ENCODE assay signal across 18 cellular contexts in genomic region chr19:55355213-55355821, GRCh38. TPM values are rescaled to one million over a fixed set of nuclear protein-coding genes. Genes with fewer than 3 reads are reported as not detected.
DNase-seq lines count a peak whose midpoint lies in the region; ATAC-seq, FAIRE-seq and TF ChIP-seq lines count a peak whose summit lies in the region.
"Had no signal": no experiment of that assay in that cellular context is flagged by ENCODE, and none has a peak within 500 bp of the region (broad histone marks: within the 10 kb centered on the region; RNA-seq: fewer than 3 reads in every experiment).

No MANE protein-coding gene starts in this region.

- no peak for TF ChIP-seq POLR2A in H1 (IDR thresholded peaks at IDR 0.05; ENCODE audit: control extremely low read depth in 1 of 2, low read depth in 2 of 2, low read length in 2 of 2)

- H3K27ac ChIP-seq in H1 (ENCODE audit: low read depth, low read length), result no peak overlapping the region
- no peak overlapping the region for H3K27ac ChIP-seq in naive thymus-derived CD4-positive, alpha-beta T cell (ENCODE audit: low read depth, low read length)
- H3K27ac ChIP-seq: dorsolateral prefrontal cortex, upper lobe of right lung had no signal

- 0 out of 2 replicates have a peak overlapping the region, but pooled peaks have one; percentile 46 for H2BK15ac ChIP-seq in H1 (ENCODE audit: low read length)

- CTCF ChIA-PET in H1 (lab: Charles Lee; ENCODE audit: partially characterized antibody), result interaction anchor here (0.9 to 2.0 kb wide), 4 partner anchors 11 to 64 kb away, joined by 5 to 9 read pairs (median 6); partner anchors contain the start of gene TMEM238
- CTCF ChIA-PET in naive thymus-derived CD4-positive, alpha-beta T cell (lab: Charles Lee), result no interaction called here

- no peaks in the 10 kb centered on the region for H3K9me3 ChIP-seq in H1 (ENCODE audit: insufficient read depth in 2 of 2, low read depth in 1 of 2, low read length in 1 of 2)
- no peaks in the 10 kb centered on the region for H3K9me3 ChIP-seq in naive thymus-derived CD4-positive, alpha-beta T cell (ENCODE audit: control insufficient read depth in 2 of 3, low read length in 3 of 3)
- H3K9me3 ChIP-seq: upper lobe of right lung had no signal

- no peaks in the 10 kb centered on the region for H3K79me2 ChIP-seq in H1 (ENCODE audit: control insufficient read depth in 1 of 2, insufficient read depth in 2 of 2, low read length in 2 of 2)

- no peaks in the 10 kb centered on the region for H3K79me1 ChIP-seq in H1 (ENCODE audit: low read depth, low read length)

- no peak for TF ChIP-seq RAD21 in H1 (IDR thresholded peaks at IDR 0.05 in 1 of 2, conservative IDR thresholded peaks at IDR 0.05 in 1 of 2; ENCODE audit: low read depth in 2 of 2, low read length in 2 of 2)

- peak overlapping the region in 6 of 10 donors; percentile 26 to 86 (median 39) for H3K4me3 Mint-ChIP-seq in naive thymus-derived CD4-positive, alpha-beta T cell
- no peak overlapping the region for H3K4me3 Mint-ChIP-seq in chondrocyte (ENCODE audit: unreplicated experiment)

- POLR2A ChIA-PET in H1 (lab: Charles Lee; ENCODE audit: partially characterized antibody), result interaction anchor here (1.0 to 1.7 kb wide), 7 partner anchors 15 to 52 kb away, joined by 3 to 5 read pairs (median 4); partner anchors contain the start of genes IL11, KMT5C and TMEM238
- POLR2A ChIA-PET in naive thymus-derived CD4-positive, alpha-beta T cell (lab: Charles Lee), result interaction anchor here (0.6 kb wide), 1 partner anchor 96 kb away, joined by 3 read pairs; the partner anchor contains the start of gene PPP6R1

- no peak for FAIRE-seq in H1 (lab: Jason Lieb, UNC)

- intact Hi-C loops in naive thymus-derived CD4-positive, alpha-beta T cell (cut with micrococcal nuclease), result no loop called here

- H3K18ac ChIP-seq in H1 (ENCODE audit: extremely low read depth, low read length), result peak overlapping the region; percentile 48; the same call in 1 of the 2 replicates

- H3K23ac ChIP-seq in H1 (ENCODE audit: insufficient read length), result no peak overlapping the region

- H3K4me1 ChIP-seq in H1 (replicated peaks in 1 of 4; ENCODE audit: control insufficient read depth in 3 of 4, insufficient read depth in 4 of 4, low read length in 3 of 4), result peaks cover 0 to 16% (median 9%) of the 10 kb centered on the region in 4 experiments; a peak in 6 of 7 replicates
- H3K4me1 ChIP-seq in naive thymus-derived CD4-positive, alpha-beta T cell (ENCODE audit: control insufficient read depth in 2 of 2, insufficient read depth in 2 of 2, low read length in 2 of 2), result peaks cover 7 to 10% of the 10 kb centered on the region in 2 donors

- H4K5ac ChIP-seq in H1 (ENCODE audit: insufficient read length, low read depth, low read length), result peak overlapping the region; percentile 26

- H3K4me2 ChIP-seq in H1 (ENCODE audit: insufficient read depth in 1 of 2, low read depth in 2 of 2, low read length in 2 of 2), result peak overlapping the region; percentile 48 to 88; a peak in 3 of 4 replicates

- H3K9me3 Mint-ChIP-seq in naive thymus-derived CD4-positive, alpha-beta T cell, result peaks cover 0 to 2% (median 0%) of the 10 kb centered on the region in 11 donors
- no peaks in the 10 kb centered on the region for H3K9me3 Mint-ChIP-seq in chondrocyte (ENCODE audit: low read depth)
- H3K9me3 Mint-ChIP-seq: stimulated activated effector memory CD8-positive, alpha-beta T cell treated with anti-CD3 and anti-CD28 coated beads, Interleukin-12 subunit alpha, Interleukin-12 subunit beta, amount 100 ng/mL, for 72 hours had no signal

- H2AFZ ChIP-seq in H1 (ENCODE audit: low read length), result no peak overlapping the region

- no peak overlapping the region for H4K8ac ChIP-seq in H1 (ENCODE audit: extremely low read depth, insufficient read depth, low read length)

- no peak for TF ChIP-seq EP300 in H1 (IDR thresholded peaks at IDR 0.05; ENCODE audit: borderline replicate concordance in 1 of 2, low read depth in 2 of 2, low read length in 2 of 2)

- no peaks in the 10 kb centered on the region for H3K36me3 Mint-ChIP-seq in naive thymus-derived CD4-positive, alpha-beta T cell
- H3K36me3 Mint-ChIP-seq in chondrocyte (ENCODE audit: low read depth), result no peaks in the 10 kb centered on the region

- no peak overlapping the region for H2BK120ac ChIP-seq in H1 (replicated peaks; ENCODE audit: low read depth, low read length)

- no peak for ATAC-seq in naive thymus-derived CD4-positive, alpha-beta T cell
- ATAC-seq: stimulated activated effector memory CD8-positive, alpha-beta T cell treated with anti-CD3 and anti-CD28 coated beads, Interleukin-12 subunit alpha, Interleukin-12 subunit beta, amount 100 ng/mL, for 72 hours had no signal

- 0 out of 2 replicates have a peak overlapping the region, but pooled peaks have one; percentile 39 for H2BK12ac ChIP-seq in H1 (ENCODE audit: low read depth, low read length)

- H3K27ac Mint-ChIP-seq in naive thymus-derived CD4-positive, alpha-beta T cell, result peak overlapping the region in 1 of 9 donors; percentile 14
- no peak overlapping the region for H3K27ac Mint-ChIP-seq in chondrocyte (ENCODE audit: unreplicated experiment)
- H3K27ac Mint-ChIP-seq: stimulated activated effector memory CD8-positive, alpha-beta T cell treated with anti-CD3 and anti-CD28 coated beads, Interleukin-12 subunit alpha, Interleukin-12 subunit beta, amount 100 ng/mL, for 72 hours had no signal

- no peak overlapping the region for H2BK5ac ChIP-seq in H1 (ENCODE audit: low read depth, low read length)

- peaks cover 0 to 7% (median 0%) of the 10 kb centered on the region in 4 experiments; a peak in 1 of 8 replicates for H3K36me3 ChIP-seq in H1 (ENCODE audit: control insufficient read depth in 2 of 4, insufficient read depth in 4 of 4, low read length in 3 of 4)
- no peaks in the 10 kb centered on the region for H3K36me3 ChIP-seq in naive thymus-derived CD4-positive, alpha-beta T cell (ENCODE audit: control insufficient read depth in 2 of 3, insufficient read depth in 3 of 3, low read length in 3 of 3)
- H3K36me3 ChIP-seq: upper lobe of right lung had no signal

- H4K20me1 ChIP-seq in H1 (replicated peaks in 1 of 2; ENCODE audit: control insufficient read depth in 1 of 2, insufficient read depth in 2 of 2, low read length in 2 of 2), result peaks cover 0 to 10% of the 10 kb centered on the region in 2 experiments

- no peak overlapping the region for H3K9ac ChIP-seq in H1 (replicated peaks in 1 of 4; ENCODE audit: extremely low read depth in 1 of 4, low read depth in 3 of 4, low read length in 3 of 4)

- H2AK5ac ChIP-seq in H1 (ENCODE audit: low read depth, low read length), result no peak overlapping the region

- H3K27me3 ChIP-seq in H1 (replicated peaks in 1 of 4; ENCODE audit: control insufficient read depth in 3 of 4, extremely low read depth in 1 of 4, insufficient read depth in 3 of 4, low read length in 3 of 4), result peaks cover 17 to 56% (median 46%) of the 10 kb centered on the region in 4 experiments
- peaks cover 0 to 10% of the 10 kb centered on the region in 2 donors for H3K27me3 ChIP-seq in naive thymus-derived CD4-positive, alpha-beta T cell (ENCODE audit: control insufficient read depth in 2 of 2, insufficient read depth in 2 of 2, low read length in 2 of 2)

- H3K27me3 Mint-ChIP-seq in naive thymus-derived CD4-positive, alpha-beta T cell, result peaks cover 25 to 55% (median 30%) of the 10 kb centered on the region in 5 donors
- H3K27me3 Mint-ChIP-seq in chondrocyte (ENCODE audit: low read depth), result peaks cover 38% of the 10 kb centered on the region

- no peak for TF ChIP-seq CTCF in H1 (IDR thresholded peaks at IDR 0.05; ENCODE audit: control extremely low read depth in 1 of 3, insufficient read depth in 1 of 3, low read depth in 1 of 3, low read length in 3 of 3)
- no peak for TF ChIP-seq CTCF in chondrocyte (IDR thresholded peaks at IDR 0.05)

- no peak overlapping the region for H3K56ac ChIP-seq in H1 (replicated peaks; ENCODE audit: insufficient read length, low read depth, low read length)

- H3K4ac ChIP-seq in H1 (replicated peaks; ENCODE audit: insufficient read length, low read depth, low read length), result no peak overlapping the region

- H4K91ac ChIP-seq in H1 (replicated peaks; ENCODE audit: insufficient read length, low read length), result no peak overlapping the region

- H3K4me1 Mint-ChIP-seq in naive thymus-derived CD4-positive, alpha-beta T cell, result peaks cover 14 to 25% (median 17%) of the 10 kb centered on the region in 7 donors
- peaks cover 14% of the 10 kb centered on the region for H3K4me1 Mint-ChIP-seq in chondrocyte (ENCODE audit: low read depth)

- H3K14ac ChIP-seq in H1 (ENCODE audit: insufficient read length), result no peak overlapping the region

- 0 out of 2 replicates have a peak overlapping the region, but pooled peaks have one; percentile 48 for H2BK20ac ChIP-seq in H1 (ENCODE audit: low read length)

- peak; percentile 40 for DNase-seq in NCI-H748 (lab: John Stamatoyannopoulos, UW; ENCODE audit: unreplicated experiment)
- DNase-seq in NCI-H748 treated with DMSO at 0.1 percent for 48 hours (lab: John Stamatoyannopoulos, UW), result no peak
- DNase-seq in NCI-H146 treated with DMSO at 0.1 percent for 48 hours (lab: John Stamatoyannopoulos, UW; ENCODE audit: unreplicated experiment), result peak; percentile 23
- DNase-seq in H1 (ENCODE audit: low read depth in 1 of 2, low spot score in 2 of 2), result no peak
- DNase-seq in naive thymus-derived CD4-positive, alpha-beta T cell, result no peak
- DNase-seq in cerebellum (ENCODE audit: low spot score), result no peak
- no peak for DNase-seq in chondrocyte (ENCODE audit: low spot score)
- no peak for DNase-seq in NCI-H1417 treated with DMSO at 0.1 percent for 48 hours (lab: John Stamatoyannopoulos, UW)
- DNase-seq: activated CD4-positive, alpha-beta T cell treated with anti-CD3 and anti-CD28 coated beads, Interleukin-2, amount 50 U/mL, for 4 hours; aorta; dorsolateral prefrontal cortex; NCI-H1105; occipital lobe; Right ventricle myocardium superior; upper lobe of right lung had no signal

- 41% methylated on average over 13 of the region's 13 CpGs; no CpG with 5 or more reads in 1 of the 2 experiments for WGBS in H1 (ENCODE audit: extremely low coverage in 1 of 2, insufficient coverage in 1 of 2, insufficient read length in 1 of 2, insufficient replicate concordance in 2 of 2, low coverage in 1 of 2, low lambda C conversion rate in 2 of 2, missing lambda C conversion rate in 1 of 2), 2 experiments

- H3K4me3 ChIP-seq in H1 (ENCODE audit: extremely low read depth in 1 of 4, insufficient read depth in 2 of 4, low read depth in 3 of 4, low read length in 4 of 4), result no peak overlapping the region
- H3K4me3 ChIP-seq in naive thymus-derived CD4-positive, alpha-beta T cell (ENCODE audit: low read length), result no peak overlapping the region
- H3K4me3 ChIP-seq: upper lobe of right lung had no signal

- peaks cover 11% of the 10 kb centered on the region; the same call in 1 of the 2 replicates for H3K23me2 ChIP-seq in H1 (ENCODE audit: low read depth, low read length)

RNA-seq across cellular contexts. Expression of gene COX6B2, which starts 0.8 kb away (rescaled TPM):
- total RNA-seq in H1 (2021; fragmentation: NEBNext Ultra II Directional; extraction: Animal tissue kit (Norgen Biotek cat#: 25700)), result 6.4 and 6.5 TPM in 2 replicates
- 4.9 and 12.2 TPM in 2 replicates for polyA plus RNA-seq in H1 (2011; rRNA removed)
- 8.4 TPM for polyA plus RNA-seq in H1 (2011; cell fraction: cytosol; rRNA removed)
- polyA plus RNA-seq in H1 (2011; cell fraction: nucleus; rRNA removed), result 45.5 TPM
- 3.7 to 7.0 TPM (median 4.7 TPM) in 4 replicates for polyA plus RNA-seq in H1 (2012, experiment 1 of 2)
- 2.4 TPM for polyA plus RNA-seq in H1 (2012, experiment 2 of 2)
- 4.6 TPM for polyA plus RNA-seq in H1 (2013, experiment 1 of 2)
- polyA plus RNA-seq in H1 (2013, experiment 2 of 2), result 3.5 TPM
- 2.6 and 7.3 TPM in 2 replicates for polyA minus RNA-seq in H1 (2011; rRNA and poly(A)+ RNA removed)
- 3.2 TPM for polyA minus RNA-seq in H1 (2011; cell fraction: cytosol; rRNA and poly(A)+ RNA removed)
- 3.5 TPM for polyA minus RNA-seq in H1 (2011; cell fraction: nucleus; rRNA and poly(A)+ RNA removed)
- total RNA-seq in naive thymus-derived CD4-positive, alpha-beta T cell, result under 1 TPM in 2 of 5 experiments, not detected in 3; 0.37 to 0.49 TPM
- polyA plus RNA-seq in naive thymus-derived CD4-positive, alpha-beta T cell, result not detected
- total RNA-seq in cerebellum (0.45 TPM), chondrocyte (0.17 to 0.23 TPM in 2 of 3 replicates, not detected in the other)
- total RNA-seq: lung microvascular endothelial cell, occipital lobe, Right ventricle myocardium superior, upper lobe of right lung had no signal
- polyA plus RNA-seq: aorta had no signal

RNA-seq across cellular contexts. Expression of gene GARIN5B, which starts 7.7 kb away (rescaled TPM):
- not detected in 2 replicates for total RNA-seq in H1 (2021; fragmentation: NEBNext Ultra II Directional; extraction: Animal tissue kit (Norgen Biotek cat#: 25700))
- 0.03 and 0.05 TPM in 2 replicates for polyA plus RNA-seq in H1 (2011; rRNA removed)
- 0.03 TPM for polyA plus RNA-seq in H1 (2011; cell fraction: cytosol; rRNA removed)
- 0.63 TPM for polyA plus RNA-seq in H1 (2011; cell fraction: nucleus; rRNA removed)
- polyA plus RNA-seq in H1 (2012, experiment 1 of 2), result 0.08 TPM in 1 of 4 replicates, not detected in the others
- not detected for polyA plus RNA-seq in H1 (2012, experiment 2 of 2)
- polyA plus RNA-seq in H1 (2013, experiment 1 of 2), result 0.02 TPM
- polyA plus RNA-seq in H1 (2013, experiment 2 of 2), result 0.02 TPM
- not detected in 2 replicates for polyA minus RNA-seq in H1 (2011; rRNA and poly(A)+ RNA removed)
- not detected for polyA minus RNA-seq in H1 (2011; cell fraction: cytosol; rRNA and poly(A)+ RNA removed)
- 0.20 TPM for polyA minus RNA-seq in H1 (2011; cell fraction: nucleus; rRNA and poly(A)+ RNA removed)
- total RNA-seq in naive thymus-derived CD4-positive, alpha-beta T cell, result not detected
- polyA plus RNA-seq in naive thymus-derived CD4-positive, alpha-beta T cell, result not detected
- total RNA-seq in cerebellum (not detected), chondrocyte (not detected in 3 replicates)
- total RNA-seq: aorta, H4, lung microvascular endothelial cell, occipital lobe, Right ventricle myocardium superior, upper lobe of right lung had no signal
- polyA plus RNA-seq: aorta had no signal

RNA-seq across cellular contexts. Expression of gene IL11, which starts 14.9 kb away (rescaled TPM):
- total RNA-seq in H1 (2021; fragmentation: NEBNext Ultra II Directional; extraction: Animal tissue kit (Norgen Biotek cat#: 25700)), result 1.6 and 2.8 TPM in 2 replicates
- polyA plus RNA-seq in H1 (2011; rRNA removed), result 1.7 and 2.7 TPM in 2 replicates
- polyA plus RNA-seq in H1 (2011; cell fraction: cytosol; rRNA removed), result 2.3 TPM
- polyA plus RNA-seq in H1 (2011; cell fraction: nucleus; rRNA removed), result 6.8 TPM
- polyA plus RNA-seq in H1 (2012, experiment 1 of 2), result 1.0 to 2.3 TPM (median 1.2 TPM) in 4 replicates
- polyA plus RNA-seq in H1 (2012, experiment 2 of 2), result 1.2 TPM
- 1.2 TPM for polyA plus RNA-seq in H1 (2013, experiment 1 of 2)
- polyA plus RNA-seq in H1 (2013, experiment 2 of 2), result 1.0 TPM
- 0.27 and 0.41 TPM in 2 replicates for polyA minus RNA-seq in H1 (2011; rRNA and poly(A)+ RNA removed)
- 1.5 TPM for polyA minus RNA-seq in H1 (2011; cell fraction: cytosol; rRNA and poly(A)+ RNA removed)
- polyA minus RNA-seq in H1 (2011; cell fraction: nucleus; rRNA and poly(A)+ RNA removed), result 2.2 TPM
- under 1 TPM in 2 of 5 experiments, not detected in 3; 0.58 to 0.69 TPM for total RNA-seq in naive thymus-derived CD4-positive, alpha-beta T cell
- not detected for polyA plus RNA-seq in naive thymus-derived CD4-positive, alpha-beta T cell
- total RNA-seq in cerebellum (0.27 TPM), chondrocyte (2.8 to 3.7 TPM (median 3.1 TPM) in 3 replicates)
- total RNA-seq: lung microvascular endothelial cell, Right ventricle myocardium superior had no signal

RNA-seq across cellular contexts. Expression of gene KMT5C, which starts 15.6 kb away (rescaled TPM):
- total RNA-seq in H1 (2021; fragmentation: NEBNext Ultra II Directional; extraction: Animal tissue kit (Norgen Biotek cat#: 25700)), result 31.5 and 33.4 TPM in 2 replicates
- polyA plus RNA-seq in H1 (2011; rRNA removed), result 24.9 and 59.4 TPM in 2 replicates
- polyA plus RNA-seq in H1 (2011; cell fraction: cytosol; rRNA removed), result 51.5 TPM
- polyA plus RNA-seq in H1 (2011; cell fraction: nucleus; rRNA removed), result 148 TPM
- polyA plus RNA-seq in H1 (2012, experiment 1 of 2), result 23.9 to 39.0 TPM (median 36.7 TPM) in 4 replicates
- 19.9 TPM for polyA plus RNA-seq in H1 (2012, experiment 2 of 2)
- polyA plus RNA-seq in H1 (2013, experiment 1 of 2), result 19.6 TPM
- polyA plus RNA-seq in H1 (2013, experiment 2 of 2), result 16.4 TPM
- polyA minus RNA-seq in H1 (2011; rRNA and poly(A)+ RNA removed), result 11.4 and 23.8 TPM in 2 replicates
- polyA minus RNA-seq in H1 (2011; cell fraction: cytosol; rRNA and poly(A)+ RNA removed), result 15.4 TPM
- polyA minus RNA-seq in H1 (2011; cell fraction: nucleus; rRNA and poly(A)+ RNA removed), result 45.0 TPM
- total RNA-seq in naive thymus-derived CD4-positive, alpha-beta T cell, result 10 to 100 TPM; 21.8 to 63.3 (median 27.2) TPM
- polyA plus RNA-seq in naive thymus-derived CD4-positive, alpha-beta T cell, result 1 to 10 TPM in 1 of 2 donors, under 1 TPM in 1; 0.84 to 2.9 TPM
- 17.1 TPM for total RNA-seq in cerebellum
- total RNA-seq in chondrocyte, result 9.5 to 14.6 TPM (median 9.7 TPM) in 3 replicates

RNA-seq across cellular contexts. Expression of gene TMEM190, which starts 21.3 kb away (rescaled TPM):
- total RNA-seq in H1 (2021; fragmentation: NEBNext Ultra II Directional; extraction: Animal tissue kit (Norgen Biotek cat#: 25700)), result 1.4 TPM in 1 of 2 replicates, not detected in the other
- polyA plus RNA-seq in H1 (2011; rRNA removed), result 1.6 and 4.5 TPM in 2 replicates
- polyA plus RNA-seq in H1 (2011; cell fraction: cytosol; rRNA removed), result 1.7 TPM
- polyA plus RNA-seq in H1 (2011; cell fraction: nucleus; rRNA removed), result 2.7 TPM
- polyA plus RNA-seq in H1 (2012, experiment 1 of 2), result 0.54 to 3.6 TPM (median 1.4 TPM) in 4 replicates
- not detected for polyA plus RNA-seq in H1 (2012, experiment 2 of 2)
- polyA plus RNA-seq in H1 (2013, experiment 1 of 2), result 0.41 TPM
- polyA plus RNA-seq in H1 (2013, experiment 2 of 2), result 0.33 TPM
- polyA minus RNA-seq in H1 (2011; rRNA and poly(A)+ RNA removed), result not detected in 2 replicates
- not detected for polyA minus RNA-seq in H1 (2011; cell fraction: cytosol; rRNA and poly(A)+ RNA removed)
- polyA minus RNA-seq in H1 (2011; cell fraction: nucleus; rRNA and poly(A)+ RNA removed), result not detected
- total RNA-seq in naive thymus-derived CD4-positive, alpha-beta T cell, result not detected
- not detected for polyA plus RNA-seq in naive thymus-derived CD4-positive, alpha-beta T cell
- total RNA-seq in cerebellum (not detected), chondrocyte (0.52 to 1.0 TPM in 2 of 3 replicates, not detected in the other)
- total RNA-seq: aorta, dorsolateral prefrontal cortex, H4, lung microvascular endothelial cell, occipital lobe, Right ventricle myocardium superior, upper lobe of right lung had no signal
- polyA plus RNA-seq: aorta had no signal

Comparison
In these comparisons a context has a peak if more than half of its experiments do, and no peak if none do; other contexts are left out.
1. DNase-seq: peak in NCI-H748 (single experiment) and NCI-H146 treated with DMSO at 0.1 percent for 48 hours (single experiment); none in NCI-H748 treated with DMSO at 0.1 percent for 48 hours (single experiment), H1 (0 of 2), naive thymus-derived CD4-positive, alpha-beta T cell (0 of 9), cerebellum (single experiment), chondrocyte (single experiment) and NCI-H1417 treated with DMSO at 0.1 percent for 48 hours (single experiment).